1 cellular context compared by ENCODE assay signal in the genomic region with DNA sequence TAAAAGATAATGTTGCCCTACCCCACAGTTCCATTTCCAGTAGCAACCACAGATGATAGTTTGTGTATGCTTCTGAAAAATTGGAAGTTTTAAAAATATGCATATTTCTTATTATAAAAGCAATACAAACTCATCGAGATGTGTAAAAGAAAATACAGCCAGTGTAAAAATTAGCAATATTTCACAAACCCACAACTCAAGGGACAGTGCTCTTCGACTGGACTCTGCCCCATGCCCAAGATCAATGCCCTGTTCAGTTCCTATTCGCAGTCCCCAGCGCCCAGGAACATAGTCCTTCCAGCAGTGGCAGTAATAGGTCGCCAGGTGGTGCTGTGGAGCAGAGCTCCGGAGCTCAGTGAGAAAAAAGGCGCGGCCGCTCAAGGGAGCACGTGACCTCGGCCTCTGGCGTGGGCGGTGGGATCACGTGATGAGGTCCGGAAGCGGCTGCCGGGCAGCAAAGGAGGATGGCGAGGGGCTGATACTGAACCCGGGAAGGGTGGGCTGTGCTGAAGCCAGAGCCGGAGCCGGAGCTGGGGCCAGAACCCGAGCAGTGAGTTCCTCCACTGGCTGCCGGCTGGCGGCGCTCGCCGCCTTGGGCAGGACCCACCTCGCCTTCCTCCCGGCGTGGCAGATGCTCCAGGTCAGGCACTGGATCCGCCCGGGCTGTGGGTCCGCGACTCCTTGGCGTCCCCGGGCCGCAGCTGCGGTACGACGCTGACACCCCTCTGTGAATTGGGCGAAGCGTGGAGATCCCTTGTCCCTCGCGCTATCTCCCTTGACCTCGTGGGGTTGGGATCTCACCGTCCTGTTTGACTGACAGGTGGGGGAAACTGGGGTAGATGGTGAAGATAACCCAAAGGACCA.
A peak's percentile ranks its signal among the peaks of the same experiment; 100 is the strongest.
TF ChIP-seq lines count a peak whose summit lies in the region.

A gene (plus strand): TSS at position 430 of the 864 bp plus-strand sequence. CDS start 11,190 bp downstream, outside the sequence.

TF ChIP-seq in K562, 482 proteins besides CTCF, POLR2A, EP300 and RAD21 (continued from another document and continues in another):
- TF ChIP-seq, protein P1, sequence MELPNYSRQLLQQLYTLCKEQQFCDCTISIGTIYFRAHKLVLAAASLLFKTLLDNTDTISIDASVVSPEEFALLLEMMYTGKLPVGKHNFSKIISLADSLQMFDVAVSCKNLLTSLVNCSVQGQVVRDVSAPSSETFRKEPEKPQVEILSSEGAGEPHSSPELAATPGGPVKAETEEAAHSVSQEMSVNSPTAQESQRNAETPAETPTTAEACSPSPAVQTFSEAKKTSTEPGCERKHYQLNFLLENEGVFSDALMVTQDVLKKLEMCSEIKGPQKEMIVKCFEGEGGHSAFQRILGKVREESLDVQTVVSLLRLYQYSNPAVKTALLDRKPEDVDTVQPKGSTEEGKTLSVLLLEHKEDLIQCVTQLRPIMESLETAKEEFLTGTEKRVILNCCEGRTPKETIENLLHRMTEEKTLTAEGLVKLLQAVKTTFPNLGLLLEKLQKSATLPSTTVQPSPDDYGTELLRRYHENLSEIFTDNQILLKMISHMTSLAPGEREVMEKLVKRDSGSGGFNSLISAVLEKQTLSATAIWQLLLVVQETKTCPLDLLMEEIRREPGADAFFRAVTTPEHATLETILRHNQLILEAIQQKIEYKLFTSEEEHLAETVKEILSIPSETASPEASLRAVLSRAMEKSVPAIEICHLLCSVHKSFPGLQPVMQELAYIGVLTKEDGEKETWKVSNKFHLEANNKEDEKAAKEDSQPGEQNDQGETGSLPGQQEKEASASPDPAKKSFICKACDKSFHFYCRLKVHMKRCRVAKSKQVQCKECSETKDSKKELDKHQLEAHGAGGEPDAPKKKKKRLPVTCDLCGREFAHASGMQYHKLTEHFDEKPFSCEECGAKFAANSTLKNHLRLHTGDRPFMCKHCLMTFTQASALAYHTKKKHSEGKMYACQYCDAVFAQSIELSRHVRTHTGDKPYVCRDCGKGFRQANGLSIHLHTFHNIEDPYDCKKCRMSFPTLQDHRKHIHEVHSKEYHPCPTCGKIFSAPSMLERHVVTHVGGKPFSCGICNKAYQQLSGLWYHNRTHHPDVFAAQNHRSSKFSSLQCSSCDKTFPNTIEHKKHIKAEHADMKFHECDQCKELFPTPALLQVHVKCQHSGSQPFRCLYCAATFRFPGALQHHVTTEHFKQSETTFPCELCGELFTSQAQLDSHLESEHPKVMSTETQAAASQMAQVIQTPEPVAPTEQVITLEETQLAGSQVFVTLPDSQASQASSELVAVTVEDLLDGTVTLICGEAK (IDR thresholded peaks at IDR 0.05), result 0 out of 2 replicates have a peak, but pooled peaks have one; percentile 37
- TF ChIP-seq, protein P1 (CRISPR knock-in tag; IDR thresholded peaks at IDR 0.05), result no peak
- TF ChIP-seq CEBPG (CRISPR knock-in tag; IDR thresholded peaks at IDR 0.05), result no peak
- TF ChIP-seq CEBPG (tag; conservative IDR thresholded peaks at IDR 0.05 in 1 of 2, IDR thresholded peaks at IDR 0.05 in 1 of 2), result no peak
- TF ChIP-seq IFI16 (CRISPR knock-in tag; IDR thresholded peaks at IDR 0.05), result no peak
- no peak for TF ChIP-seq ZBTB8A (IDR thresholded peaks at IDR 0.05; ENCODE audit: partially characterized antibody)
- TF ChIP-seq, protein P2, sequence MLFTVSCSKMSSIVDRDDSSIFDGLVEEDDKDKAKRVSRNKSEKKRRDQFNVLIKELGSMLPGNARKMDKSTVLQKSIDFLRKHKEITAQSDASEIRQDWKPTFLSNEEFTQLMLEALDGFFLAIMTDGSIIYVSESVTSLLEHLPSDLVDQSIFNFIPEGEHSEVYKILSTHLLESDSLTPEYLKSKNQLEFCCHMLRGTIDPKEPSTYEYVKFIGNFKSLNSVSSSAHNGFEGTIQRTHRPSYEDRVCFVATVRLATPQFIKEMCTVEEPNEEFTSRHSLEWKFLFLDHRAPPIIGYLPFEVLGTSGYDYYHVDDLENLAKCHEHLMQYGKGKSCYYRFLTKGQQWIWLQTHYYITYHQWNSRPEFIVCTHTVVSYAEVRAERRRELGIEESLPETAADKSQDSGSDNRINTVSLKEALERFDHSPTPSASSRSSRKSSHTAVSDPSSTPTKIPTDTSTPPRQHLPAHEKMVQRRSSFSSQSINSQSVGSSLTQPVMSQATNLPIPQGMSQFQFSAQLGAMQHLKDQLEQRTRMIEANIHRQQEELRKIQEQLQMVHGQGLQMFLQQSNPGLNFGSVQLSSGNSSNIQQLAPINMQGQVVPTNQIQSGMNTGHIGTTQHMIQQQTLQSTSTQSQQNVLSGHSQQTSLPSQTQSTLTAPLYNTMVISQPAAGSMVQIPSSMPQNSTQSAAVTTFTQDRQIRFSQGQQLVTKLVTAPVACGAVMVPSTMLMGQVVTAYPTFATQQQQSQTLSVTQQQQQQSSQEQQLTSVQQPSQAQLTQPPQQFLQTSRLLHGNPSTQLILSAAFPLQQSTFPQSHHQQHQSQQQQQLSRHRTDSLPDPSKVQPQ (CRISPR knock-in tag; IDR thresholded peaks at IDR 0.05; ENCODE audit: borderline replicate concordance), result 0 out of 2 replicates have a peak, but pooled peaks have one; percentile 41
- TF ChIP-seq HCFC1 (IDR thresholded peaks at IDR 0.05; ENCODE audit: low read depth, low read length), result peak; percentile 62
- TF ChIP-seq KAT7 (CRISPR knock-in tag; IDR thresholded peaks at IDR 0.05; ENCODE audit: borderline replicate concordance), result no peak
- TF ChIP-seq U2AF2 (optimal IDR thresholded peaks at IDR 0.05; ENCODE audit: low read depth, low read length), result no peak
- TF ChIP-seq, protein P3, sequence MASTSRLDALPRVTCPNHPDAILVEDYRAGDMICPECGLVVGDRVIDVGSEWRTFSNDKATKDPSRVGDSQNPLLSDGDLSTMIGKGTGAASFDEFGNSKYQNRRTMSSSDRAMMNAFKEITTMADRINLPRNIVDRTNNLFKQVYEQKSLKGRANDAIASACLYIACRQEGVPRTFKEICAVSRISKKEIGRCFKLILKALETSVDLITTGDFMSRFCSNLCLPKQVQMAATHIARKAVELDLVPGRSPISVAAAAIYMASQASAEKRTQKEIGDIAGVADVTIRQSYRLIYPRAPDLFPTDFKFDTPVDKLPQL (IDR thresholded peaks at IDR 0.05; ENCODE audit: extremely low read depth, insufficient read length), result no peak
- TF ChIP-seq, protein P4, sequence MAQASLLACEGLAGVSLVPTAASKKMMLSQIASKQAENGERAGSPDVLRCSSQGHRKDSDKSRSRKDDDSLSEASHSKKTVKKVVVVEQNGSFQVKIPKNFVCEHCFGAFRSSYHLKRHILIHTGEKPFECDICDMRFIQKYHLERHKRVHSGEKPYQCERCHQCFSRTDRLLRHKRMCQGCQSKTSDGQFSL (CRISPR knock-in tag; IDR thresholded peaks at IDR 0.05), result no peak
- TF ChIP-seq, protein P4 (tag; IDR thresholded peaks at IDR 0.05), result no peak
- TF ChIP-seq CREM (IDR thresholded peaks at IDR 0.05; ENCODE audit: low read depth), result peak; percentile 64
- TF ChIP-seq, protein P5, sequence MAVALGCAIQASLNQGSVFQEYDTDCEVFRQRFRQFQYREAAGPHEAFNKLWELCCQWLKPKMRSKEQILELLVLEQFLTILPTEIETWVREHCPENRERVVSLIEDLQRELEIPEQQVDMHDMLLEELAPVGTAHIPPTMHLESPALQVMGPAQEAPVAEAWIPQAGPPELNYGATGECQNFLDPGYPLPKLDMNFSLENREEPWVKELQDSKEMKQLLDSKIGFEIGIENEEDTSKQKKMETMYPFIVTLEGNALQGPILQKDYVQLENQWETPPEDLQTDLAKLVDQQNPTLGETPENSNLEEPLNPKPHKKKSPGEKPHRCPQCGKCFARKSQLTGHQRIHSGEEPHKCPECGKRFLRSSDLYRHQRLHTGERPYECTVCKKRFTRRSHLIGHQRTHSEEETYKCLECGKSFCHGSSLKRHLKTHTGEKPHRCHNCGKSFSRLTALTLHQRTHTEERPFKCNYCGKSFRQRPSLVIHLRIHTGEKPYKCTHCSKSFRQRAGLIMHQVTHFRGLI (CRISPR knock-in tag; IDR thresholded peaks at IDR 0.05), result no peak
- no peak for TF ChIP-seq ZNF79 (CRISPR knock-in tag; IDR thresholded peaks at IDR 0.05; ENCODE audit: low read depth)
- no peak for TF ChIP-seq PHTF2 (CRISPR knock-in tag; IDR thresholded peaks at IDR 0.05)
- TF ChIP-seq SMARCA5 (IDR thresholded peaks at IDR 0.05), result no peak
- TF ChIP-seq, protein P6, sequence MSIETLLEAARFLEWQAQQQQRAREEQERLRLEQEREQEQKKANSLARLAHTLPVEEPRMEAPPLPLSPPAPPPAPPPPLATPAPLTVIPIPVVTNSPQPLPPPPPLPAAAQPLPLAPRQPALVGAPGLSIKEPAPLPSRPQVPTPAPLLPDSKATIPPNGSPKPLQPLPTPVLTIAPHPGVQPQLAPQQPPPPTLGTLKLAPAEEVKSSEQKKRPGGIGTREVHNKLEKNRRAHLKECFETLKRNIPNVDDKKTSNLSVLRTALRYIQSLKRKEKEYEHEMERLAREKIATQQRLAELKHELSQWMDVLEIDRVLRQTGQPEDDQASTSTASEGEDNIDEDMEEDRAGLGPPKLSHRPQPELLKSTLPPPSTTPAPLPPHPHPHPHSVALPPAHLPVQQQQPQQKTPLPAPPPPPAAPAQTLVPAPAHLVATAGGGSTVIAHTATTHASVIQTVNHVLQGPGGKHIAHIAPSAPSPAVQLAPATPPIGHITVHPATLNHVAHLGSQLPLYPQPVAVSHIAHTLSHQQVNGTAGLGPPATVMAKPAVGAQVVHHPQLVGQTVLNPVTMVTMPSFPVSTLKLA (conservative IDR thresholded peaks at IDR 0.05), result peak; percentile 92 to 96
- TF ChIP-seq ZNF644 (tag; IDR thresholded peaks at IDR 0.05; ENCODE audit: low read depth), result no peak
- no peak for TF ChIP-seq ZNF780A (CRISPR knock-in tag; IDR thresholded peaks at IDR 0.05)
- TF ChIP-seq, protein P7, sequence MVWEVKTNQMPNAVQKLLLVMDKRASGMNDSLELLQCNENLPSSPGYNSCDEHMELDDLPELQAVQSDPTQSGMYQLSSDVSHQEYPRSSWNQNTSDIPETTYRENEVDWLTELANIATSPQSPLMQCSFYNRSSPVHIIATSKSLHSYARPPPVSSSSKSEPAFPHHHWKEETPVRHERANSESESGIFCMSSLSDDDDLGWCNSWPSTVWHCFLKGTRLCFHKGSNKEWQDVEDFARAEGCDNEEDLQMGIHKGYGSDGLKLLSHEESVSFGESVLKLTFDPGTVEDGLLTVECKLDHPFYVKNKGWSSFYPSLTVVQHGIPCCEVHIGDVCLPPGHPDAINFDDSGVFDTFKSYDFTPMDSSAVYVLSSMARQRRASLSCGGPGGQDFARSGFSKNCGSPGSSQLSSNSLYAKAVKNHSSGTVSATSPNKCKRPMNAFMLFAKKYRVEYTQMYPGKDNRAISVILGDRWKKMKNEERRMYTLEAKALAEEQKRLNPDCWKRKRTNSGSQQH (CRISPR knock-in tag; IDR thresholded peaks at IDR 0.05), result no peak
- peak; percentile 82 for TF ChIP-seq CC2D1A (IDR thresholded peaks at IDR 0.05)
- TF ChIP-seq MAFG (tag; conservative IDR thresholded peaks at IDR 0.05), result no peak
- no peak for TF ChIP-seq YBX1 (IDR thresholded peaks at IDR 0.05)
- no peak for TF ChIP-seq ZNF133 (CRISPR knock-in tag; IDR thresholded peaks at IDR 0.05)
- TF ChIP-seq, protein P8, sequence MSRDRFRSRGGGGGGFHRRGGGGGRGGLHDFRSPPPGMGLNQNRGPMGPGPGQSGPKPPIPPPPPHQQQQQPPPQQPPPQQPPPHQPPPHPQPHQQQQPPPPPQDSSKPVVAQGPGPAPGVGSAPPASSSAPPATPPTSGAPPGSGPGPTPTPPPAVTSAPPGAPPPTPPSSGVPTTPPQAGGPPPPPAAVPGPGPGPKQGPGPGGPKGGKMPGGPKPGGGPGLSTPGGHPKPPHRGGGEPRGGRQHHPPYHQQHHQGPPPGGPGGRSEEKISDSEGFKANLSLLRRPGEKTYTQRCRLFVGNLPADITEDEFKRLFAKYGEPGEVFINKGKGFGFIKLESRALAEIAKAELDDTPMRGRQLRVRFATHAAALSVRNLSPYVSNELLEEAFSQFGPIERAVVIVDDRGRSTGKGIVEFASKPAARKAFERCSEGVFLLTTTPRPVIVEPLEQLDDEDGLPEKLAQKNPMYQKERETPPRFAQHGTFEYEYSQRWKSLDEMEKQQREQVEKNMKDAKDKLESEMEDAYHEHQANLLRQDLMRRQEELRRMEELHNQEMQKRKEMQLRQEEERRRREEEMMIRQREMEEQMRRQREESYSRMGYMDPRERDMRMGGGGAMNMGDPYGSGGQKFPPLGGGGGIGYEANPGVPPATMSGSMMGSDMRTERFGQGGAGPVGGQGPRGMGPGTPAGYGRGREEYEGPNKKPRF (IDR thresholded peaks at IDR 0.05; ENCODE audit: low read depth, low read length), result no peak
- TF ChIP-seq, protein P9, sequence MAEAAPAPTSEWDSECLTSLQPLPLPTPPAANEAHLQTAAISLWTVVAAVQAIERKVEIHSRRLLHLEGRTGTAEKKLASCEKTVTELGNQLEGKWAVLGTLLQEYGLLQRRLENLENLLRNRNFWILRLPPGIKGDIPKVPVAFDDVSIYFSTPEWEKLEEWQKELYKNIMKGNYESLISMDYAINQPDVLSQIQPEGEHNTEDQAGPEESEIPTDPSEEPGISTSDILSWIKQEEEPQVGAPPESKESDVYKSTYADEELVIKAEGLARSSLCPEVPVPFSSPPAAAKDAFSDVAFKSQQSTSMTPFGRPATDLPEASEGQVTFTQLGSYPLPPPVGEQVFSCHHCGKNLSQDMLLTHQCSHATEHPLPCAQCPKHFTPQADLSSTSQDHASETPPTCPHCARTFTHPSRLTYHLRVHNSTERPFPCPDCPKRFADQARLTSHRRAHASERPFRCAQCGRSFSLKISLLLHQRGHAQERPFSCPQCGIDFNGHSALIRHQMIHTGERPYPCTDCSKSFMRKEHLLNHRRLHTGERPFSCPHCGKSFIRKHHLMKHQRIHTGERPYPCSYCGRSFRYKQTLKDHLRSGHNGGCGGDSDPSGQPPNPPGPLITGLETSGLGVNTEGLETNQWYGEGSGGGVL (CRISPR knock-in tag; IDR thresholded peaks at IDR 0.05), result no peak
- TF ChIP-seq ZNF12 (CRISPR knock-in tag; IDR thresholded peaks at IDR 0.05), result no peak
- no peak for TF ChIP-seq HMGN3 (IDR thresholded peaks at IDR 0.05; ENCODE audit: borderline replicate concordance, extremely low read depth, insufficient read length, low read depth, low read length)
